ENCODE assay signal across 38 cellular contexts in genomic region chr14:91731018-91731417, GRCh38. TPM values are rescaled to one million over a fixed set of nuclear protein-coding genes. Genes with fewer than 3 reads are reported as not detected.
"Had no signal": no experiment of that assay in that cellular context is flagged by ENCODE, and none has a peak within 500 bp of the region (broad histone marks: within the 10 kb centered on the region; RNA-seq: fewer than 3 reads in every experiment).

No MANE protein-coding gene starts in this region.

- H3K36me3 ChIP-seq: adrenal gland, breast epithelium, esophagus muscularis mucosa, gastroesophageal sphincter had no signal

- H3K27me3 Mint-ChIP-seq: activated CD4-positive, alpha-beta memory T cell treated with anti-CD3 and anti-CD28 coated beads for 36 hours; activated CD4-positive, alpha-beta T cell treated with anti-CD3 and anti-CD28 coated beads for 36 hours; activated CD4-positive, alpha-beta T cell treated with anti-CD3 and anti-CD28 coated beads, Interleukin-2, amount 10 ng/mL, durations not matched to agents 24 days and 14 days; activated naive CD4-positive, alpha-beta T cell treated with anti-CD3 and anti-CD28 coated beads, Interleukin-2, amount 50 U/mL, for 24 hours; activated naive CD8-positive, alpha-beta T cell treated with anti-CD3 and anti-CD28 coated beads, Interleukin-2, amount 50 U/mL, for 24 hours had no signal

- H3K9me3 ChIP-seq: adrenal gland, breast epithelium, esophagus muscularis mucosa, gastroesophageal sphincter had no signal

- H3K27ac Mint-ChIP-seq: activated CD4-positive, alpha-beta memory T cell treated with anti-CD3 and anti-CD28 coated beads for 36 hours; activated CD4-positive, alpha-beta T cell treated with anti-CD3 and anti-CD28 coated beads for 36 hours; activated CD4-positive, alpha-beta T cell treated with anti-CD3 and anti-CD28 coated beads, Interleukin-2, amount 10 ng/mL, durations not matched to agents 24 days and 14 days; activated CD8-positive, alpha-beta memory T cell treated with anti-CD3 and anti-CD28 coated beads, Interleukin-2, amount 10 ng/mL, durations not matched to agents 7 days and 5 days; activated CD8-positive, alpha-beta T cell treated with anti-CD3 and anti-CD28 coated beads, Interleukin-2, amount 10 ng/mL, durations not matched to agents 7 days and 5 days; activated naive CD4-positive, alpha-beta T cell treated with anti-CD3 and anti-CD28 coated beads for 36 hours; activated naive CD4-positive, alpha-beta T cell treated with anti-CD3 and anti-CD28 coated beads, Interleukin-2, amount 50 U/mL, for 24 hours; activated naive CD8-positive, alpha-beta T cell treated with anti-CD3 and anti-CD28 coated beads for 36 hours; activated naive CD8-positive, alpha-beta T cell treated with anti-CD3 and anti-CD28 coated beads, Interleukin-2, amount 50 U/mL, for 24 hours; activated T-helper 1 cell treated with anti-CD3 and anti-CD28 coated beads, Interleukin-12 subunit alpha, Interleukin-12 subunit beta, Interleukin-2, Interleukin-4 antibody, amounts not matched to agents 30 ng/mL and 10 ng/mL and 1 ng/mL, durations not matched to agents 14 hours and 24 hours and 36 hours; activated T-helper 2 cell treated with anti-CD3 and anti-CD28 coated beads, Interferon-gamma antibody, Interleukin-2, Interleukin-4, amounts not matched to agents 10 μg/mL and 5 μg/mL and 100 μg/mL, durations not matched to agents 14 hours and 24 hours and 36 hours; brain; dendritic cell treated with granulocyte-macrophage colony-stimulating factor and Interleukin-4, amounts not matched to agents 40 ng/mL and 50 ng/mL, for 4 days; endodermal cell; T-helper 17 cell; T-helper 2 cell treated with Interferon-gamma antibody and Interleukin-4, amounts not matched to agents 5 μg/mL and 100 μg/mL, for 36 hours had no signal

- H3K27ac ChIP-seq: adrenal gland, breast epithelium, coronary artery, dorsolateral prefrontal cortex, esophagus muscularis mucosa, foreskin keratinocyte, gastroesophageal sphincter had no signal

- ATAC-seq: activated CD4-positive, alpha-beta T cell treated with anti-CD3 and anti-CD28 coated beads for 36 hours; activated CD8-positive, alpha-beta memory T cell treated with anti-CD3 and anti-CD28 coated beads, Interleukin-2, amount 10 ng/mL, durations not matched to agents 7 days and 5 days; activated CD8-positive, alpha-beta T cell treated with anti-CD3 and anti-CD28 coated beads, Interleukin-2, amount 10 ng/mL, durations not matched to agents 7 days and 5 days; activated naive CD8-positive, alpha-beta T cell treated with anti-CD3 and anti-CD28 coated beads, Interleukin-2, amount 50 U/mL, for 24 hours; foreskin keratinocyte; gastroesophageal sphincter; T-helper 17 cell had no signal

- H3K4me3 ChIP-seq: adrenal gland, breast epithelium, coronary artery, dorsolateral prefrontal cortex, esophagus muscularis mucosa, gastroesophageal sphincter had no signal

- H3K4me3 Mint-ChIP-seq: activated CD4-positive, alpha-beta memory T cell treated with anti-CD3 and anti-CD28 coated beads for 36 hours; activated CD4-positive, alpha-beta T cell treated with anti-CD3 and anti-CD28 coated beads for 36 hours; activated CD4-positive, alpha-beta T cell treated with anti-CD3 and anti-CD28 coated beads, Interleukin-2, amount 10 ng/mL, durations not matched to agents 24 days and 14 days; activated CD8-positive, alpha-beta memory T cell treated with anti-CD3 and anti-CD28 coated beads, Interleukin-2, amount 10 ng/mL, durations not matched to agents 7 days and 5 days; activated CD8-positive, alpha-beta T cell treated with anti-CD3 and anti-CD28 coated beads, Interleukin-2, amount 10 ng/mL, durations not matched to agents 7 days and 5 days; activated naive CD4-positive, alpha-beta T cell treated with anti-CD3 and anti-CD28 coated beads for 36 hours; activated naive CD4-positive, alpha-beta T cell treated with anti-CD3 and anti-CD28 coated beads, Interleukin-2, amount 50 U/mL, for 24 hours; activated naive CD8-positive, alpha-beta T cell treated with anti-CD3 and anti-CD28 coated beads for 36 hours; activated naive CD8-positive, alpha-beta T cell treated with anti-CD3 and anti-CD28 coated beads, Interleukin-2, amount 50 U/mL, for 24 hours; activated T-helper 1 cell treated with anti-CD3 and anti-CD28 coated beads, Interleukin-12 subunit alpha, Interleukin-12 subunit beta, Interleukin-2, Interleukin-4 antibody, amounts not matched to agents 30 ng/mL and 10 ng/mL and 1 ng/mL, durations not matched to agents 14 hours and 24 hours and 36 hours; brain; central memory CD8-positive, alpha-beta T cell; dendritic cell treated with granulocyte-macrophage colony-stimulating factor and Interleukin-4, amounts not matched to agents 40 ng/mL and 50 ng/mL, for 4 days; endodermal cell; T-helper 17 cell; T-helper 2 cell treated with Interferon-gamma antibody and Interleukin-4, amounts not matched to agents 5 μg/mL and 100 μg/mL, for 36 hours had no signal

- DNase-seq: activated CD4-positive, alpha-beta memory T cell treated with anti-CD3 and anti-CD28 coated beads for 36 hours; activated CD4-positive, alpha-beta T cell treated with anti-CD3 and anti-CD28 coated beads for 36 hours; activated CD4-positive, alpha-beta T cell treated with anti-CD3 and anti-CD28 coated beads, Interleukin-2, amount 10 ng/mL, durations not matched to agents 24 days and 14 days; activated CD4-positive, CD25-positive, alpha-beta regulatory T cell; activated CD4-positive, CD25-positive, alpha-beta regulatory T cell treated with anti-CD3 and anti-CD28 coated beads, Interleukin-2, amount 50 U/mL, for 72 hours; activated CD8-positive, alpha-beta memory T cell treated with anti-CD3 and anti-CD28 coated beads, Interleukin-2, amount 10 ng/mL, durations not matched to agents 7 days and 5 days; activated CD8-positive, alpha-beta memory T cell treated with anti-CD3 and anti-CD28 coated beads, Interleukin-2, amount 50 U/mL, for 4 hours; activated CD8-positive, alpha-beta T cell treated with anti-CD3 and anti-CD28 coated beads, Interleukin-2, amount 10 ng/mL, durations not matched to agents 7 days and 5 days; activated effector memory CD4-positive, alpha-beta T cell treated with anti-CD3 and anti-CD28 coated beads, Interleukin-2, amount 50 U/mL, for 16 hours; activated naive CD4-positive, alpha-beta T cell treated with anti-CD3 and anti-CD28 coated beads for 36 hours; activated naive CD8-positive, alpha-beta T cell treated with anti-CD3 and anti-CD28 coated beads for 36 hours; activated naive CD8-positive, alpha-beta T cell treated with anti-CD3 and anti-CD28 coated beads, Interleukin-2, amount 50 U/mL, for 24 hours; activated T-cell treated with anti-CD3 and anti-CD28 coated beads, Interleukin-2, amount 50 U/mL, for 1 hour; activated T-cell treated with anti-CD3 and anti-CD28 coated beads, Interleukin-2, amount 50 U/mL, for 48 hours; adrenal gland; amygdala; aorta; dorsolateral prefrontal cortex; effector memory CD4-positive, alpha-beta T cell; endodermal cell; erythroblast; foreskin keratinocyte; T-helper 1 cell; T-helper 17 cell; T1000 had no signal

- H3K27me3 ChIP-seq: breast epithelium, dorsolateral prefrontal cortex, esophagus muscularis mucosa, foreskin keratinocyte, gastroesophageal sphincter had no signal

- H3K4me1 ChIP-seq: adrenal gland, foreskin keratinocyte, gastroesophageal sphincter had no signal

- H3K9me3 Mint-ChIP-seq: activated CD4-positive, alpha-beta memory T cell treated with anti-CD3 and anti-CD28 coated beads for 36 hours; activated CD4-positive, alpha-beta T cell treated with anti-CD3 and anti-CD28 coated beads, Interleukin-2, amount 10 ng/mL, durations not matched to agents 24 days and 14 days; activated naive CD4-positive, alpha-beta T cell treated with anti-CD3 and anti-CD28 coated beads for 36 hours; activated naive CD4-positive, alpha-beta T cell treated with anti-CD3 and anti-CD28 coated beads, Interleukin-2, amount 50 U/mL, for 24 hours; activated naive CD8-positive, alpha-beta T cell treated with anti-CD3 and anti-CD28 coated beads for 36 hours; activated naive CD8-positive, alpha-beta T cell treated with anti-CD3 and anti-CD28 coated beads, Interleukin-2, amount 50 U/mL, for 24 hours; activated T-helper 2 cell treated with anti-CD3 and anti-CD28 coated beads, Interferon-gamma antibody, Interleukin-2, Interleukin-4, amounts not matched to agents 10 μg/mL and 5 μg/mL and 100 μg/mL, durations not matched to agents 14 hours and 24 hours and 36 hours; brain; central memory CD8-positive, alpha-beta T cell; dendritic cell treated with granulocyte-macrophage colony-stimulating factor and Interleukin-4, amounts not matched to agents 40 ng/mL and 50 ng/mL, for 4 days; endodermal cell had no signal

- H3K4me1 Mint-ChIP-seq: activated CD8-positive, alpha-beta memory T cell treated with anti-CD3 and anti-CD28 coated beads, Interleukin-2, amount 10 ng/mL, durations not matched to agents 7 days and 5 days; central memory CD8-positive, alpha-beta T cell; endodermal cell; T-helper 17 cell had no signal

- H3K36me3 Mint-ChIP-seq: brain had no signal

RNA-seq across cellular contexts. Expression of gene CATSPERB, which starts 0.9 kb away (rescaled TPM):
- total RNA-seq: activated CD8-positive, alpha-beta memory T cell treated with anti-CD3 and anti-CD28 coated beads for 36 hours; glomerular endothelial cell had no signal
